ENCODE assay signal across 1 cellular context in the genomic region with DNA sequence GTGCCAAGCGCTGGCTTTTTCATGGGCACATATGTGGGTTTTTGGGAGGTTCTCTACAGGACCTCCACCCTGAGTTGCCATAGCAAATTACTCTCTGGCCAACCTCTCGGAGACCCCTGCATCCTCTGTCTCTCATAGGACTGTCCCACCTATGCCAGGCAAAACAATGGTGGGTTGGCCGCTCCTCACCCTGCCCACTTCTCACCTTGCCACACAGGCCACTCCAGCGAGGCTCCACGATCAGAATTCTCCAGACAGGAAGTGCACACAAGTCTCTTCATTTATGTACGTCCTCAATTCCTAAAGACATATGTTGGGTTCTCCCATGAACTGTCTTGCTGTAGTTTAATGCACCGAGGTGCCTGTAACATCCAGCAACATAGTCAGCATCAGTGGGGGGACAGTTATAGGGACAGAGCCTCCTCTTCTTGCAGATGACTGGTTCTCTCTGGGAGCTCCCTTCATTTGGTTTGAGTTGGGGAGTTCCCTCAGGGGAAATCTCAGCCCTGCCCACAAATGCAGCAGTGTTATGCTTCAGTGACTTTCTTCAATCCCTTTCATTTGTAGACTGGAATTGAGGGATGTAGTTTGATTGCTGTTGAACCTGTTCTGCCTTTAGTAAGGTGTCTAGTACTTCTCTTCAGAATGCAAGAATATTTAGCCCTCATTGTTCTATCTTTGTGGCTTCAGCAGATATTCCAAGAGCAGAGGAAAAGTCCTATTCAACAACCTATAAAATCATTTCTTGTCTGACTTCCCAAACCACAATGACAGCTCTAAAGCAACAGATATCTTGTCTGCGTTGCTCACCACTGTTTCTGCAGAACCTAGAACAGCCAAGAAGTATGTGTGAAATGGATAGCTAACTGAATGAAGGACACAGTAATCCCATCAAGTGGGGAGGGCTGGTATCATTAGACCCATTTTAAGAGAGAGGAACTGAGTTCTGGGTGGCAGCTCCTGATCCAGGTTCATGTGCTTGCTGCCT.
TF ChIP-seq lines count a peak whose summit lies in the region.

No MANE protein-coding gene starts in this region.

TF ChIP-seq in endothelial cell of umbilical vein, 7 proteins besides CTCF, POLR2A, EP300 and RAD21:
- TF ChIP-seq EZH2 (IDR thresholded peaks at IDR 0.05; ENCODE audit: borderline replicate concordance, low read depth, low read length, severe bottlenecking) (no peak), POLR2AphosphoS5 (IDR thresholded peaks at IDR 0.05; ENCODE audit: insufficient read depth, low read depth, low read length) (no peak), JUN (IDR thresholded peaks at IDR 0.05; ENCODE audit: borderline replicate concordance, insufficient read depth, insufficient read length, low read depth) (no peak), FOS (IDR thresholded peaks at IDR 0.05; ENCODE audit: borderline replicate concordance, insufficient read depth, low read length) (no peak), MYC (IDR thresholded peaks at IDR 0.05; ENCODE audit: low read depth, low read length) (no peak), GATA2 (IDR thresholded peaks at IDR 0.05; ENCODE audit: insufficient read depth, insufficient read length, low read depth, low read length) (no peak)
- TF ChIP-seq, protein P1, sequence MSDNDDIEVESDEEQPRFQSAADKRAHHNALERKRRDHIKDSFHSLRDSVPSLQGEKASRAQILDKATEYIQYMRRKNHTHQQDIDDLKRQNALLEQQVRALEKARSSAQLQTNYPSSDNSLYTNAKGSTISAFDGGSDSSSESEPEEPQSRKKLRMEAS (IDR thresholded peaks at IDR 0.05; ENCODE audit: insufficient read depth, insufficient read length), result no peak
